Comparison of ENCODE assay signal across 19 cellular contexts in the genomic region with DNA sequence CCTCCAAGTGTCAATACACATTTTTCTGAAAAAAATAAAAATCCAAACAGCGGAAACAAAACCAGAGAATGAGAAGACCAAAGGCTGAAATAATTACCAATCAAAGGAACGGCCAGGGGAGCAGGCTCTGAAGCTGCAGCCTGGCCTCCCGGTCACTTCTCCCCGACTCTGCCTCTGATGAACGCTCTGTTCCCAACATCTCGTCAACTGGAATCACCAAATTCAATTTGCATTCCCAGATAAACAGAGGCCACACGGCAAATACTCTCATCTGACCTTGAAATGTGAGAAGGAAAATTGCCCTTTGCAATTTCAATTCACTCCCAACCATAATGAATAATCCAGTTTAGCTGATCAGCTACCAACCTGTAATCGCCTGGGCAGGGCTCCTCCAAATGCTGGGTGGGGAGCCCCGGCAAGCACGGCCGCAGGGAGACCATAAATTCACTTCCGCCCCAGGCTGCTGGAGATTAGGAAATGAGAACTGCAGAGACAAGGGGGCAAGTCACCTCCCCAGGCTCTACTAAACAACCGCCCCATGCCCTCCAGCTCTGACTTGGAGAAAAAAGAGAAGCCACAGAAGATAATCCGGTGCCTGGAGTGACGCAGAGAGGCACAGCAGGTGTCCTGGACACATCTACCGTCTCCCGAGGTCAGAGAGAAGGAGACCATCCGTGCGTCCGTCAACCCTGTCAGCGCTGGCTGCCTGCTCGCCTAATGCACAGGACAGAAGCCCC.
DNase-seq lines count a peak whose midpoint lies in the region; ATAC-seq and TF ChIP-seq lines count a peak whose summit lies in the region.
"Had no signal": no experiment of that assay in that cellular context is flagged by ENCODE, and none has a peak within 500 bp of the region (broad histone marks: within the 10 kb centered on the region; RNA-seq: fewer than 3 reads in every experiment).

No MANE protein-coding gene starts in this region.

- no peak overlapping the region for H3K4ac ChIP-seq in neuronal stem cell (ENCODE audit: low read length)

- DNase-seq in GF-D8 (lab: John Stamatoyannopoulos, UW) (peak; percentile 89), NB4 (ENCODE audit: low read depth) (peak; percentile 98), activated B cell treated with CpG ODN at 0.5 μM for 24 hours (no peak), neuronal stem cell (ENCODE audit: low spot score) (no peak), ovary (no peak), 8988T (no peak), NCI-H2029 treated with DMSO at 0.1 percent for 48 hours (lab: John Stamatoyannopoulos, UW) (no peak)
- DNase-seq: activated CD4-positive, CD25-positive, alpha-beta regulatory T cell treated with anti-CD3 and anti-CD28 coated beads, Interleukin-2, amount 50 U/mL, for 72 hours; Caco-2; cortex of kidney; esophagus squamous epithelium; KBM-7; NCI-H2081 treated with DMSO at 0.1 percent for 48 hours; stimulated activated CD4-positive, alpha-beta T cell treated with anti-CD3 and anti-CD28 coated beads, Interleukin-4, amount 100 ng/mL, for 24 hours; SW 1271; upper lobe of right lung had no signal

- peak overlapping the region; percentile 86 for H3K18ac ChIP-seq in neuronal stem cell (ENCODE audit: low read length)

- no peak for TF ChIP-seq EP300 in ovary (IDR thresholded peaks at IDR 0.05)

- no peaks in the 10 kb centered on the region for H3K9me3 Mint-ChIP-seq in activated B cell treated with CpG ODN at 0.5 μM for 24 hours
- H3K9me3 Mint-ChIP-seq: natural killer cell treated with Interleukin-12 subunit alpha and Interleukin-12 subunit beta and Interleukin-15 and Interleukin-18, amount 100 ng/mL, for 72 hours had no signal

- H4K91ac ChIP-seq in neuronal stem cell (ENCODE audit: low read depth, low read length, poor library complexity): no peak overlapping the region

- peak overlapping the region; percentile 32 for H2BK15ac ChIP-seq in neuronal stem cell (ENCODE audit: low read length)

- no peaks in the 10 kb centered on the region for H3K27me3 Mint-ChIP-seq in activated B cell treated with CpG ODN at 0.5 μM for 24 hours

- H3K79me1 ChIP-seq in neuronal stem cell (ENCODE audit: low read depth, low read length): peaks cover 9% of the 10 kb centered on the region

- no peak overlapping the region for H3K23ac ChIP-seq in neuronal stem cell (ENCODE audit: low read depth, low read length, poor library complexity)

- H3K9me3 ChIP-seq in neuronal stem cell (replicated peaks in 1 of 2; ENCODE audit: control insufficient read depth in 2 of 2, insufficient read depth in 1 of 2, low read depth in 1 of 2, low read length in 2 of 2): peaks cover 0 to 3% of the 10 kb centered on the region in 2 donors
- H3K9me3 ChIP-seq in ovary: no peaks in the 10 kb centered on the region
- H3K9me3 ChIP-seq: adrenal gland, Caco-2, esophagus squamous epithelium, upper lobe of right lung had no signal

- H3K27me3 ChIP-seq in neuronal stem cell (ENCODE audit: control insufficient read depth in 3 of 3, insufficient read depth in 3 of 3, low read depth in 1 of 3, low read length in 3 of 3): no peaks in the 10 kb centered on the region
- no peaks in the 10 kb centered on the region for H3K27me3 ChIP-seq in ovary
- H3K27me3 ChIP-seq: adrenal gland, esophagus squamous epithelium, upper lobe of right lung had no signal

- H3K4me1 ChIP-seq in neuronal stem cell (ENCODE audit: control insufficient read depth in 2 of 2, insufficient read depth in 1 of 2, low read depth in 1 of 2, low read length in 2 of 2): peaks cover 21 to 27% of the 10 kb centered on the region in 2 donors
- peaks cover 3% of the 10 kb centered on the region for H3K4me1 ChIP-seq in ovary (ENCODE audit: insufficient read depth)
- H3K4me1 ChIP-seq: adrenal gland, Caco-2, esophagus squamous epithelium, upper lobe of right lung had no signal

- peak overlapping the region; percentile 15 for H3K4me3 Mint-ChIP-seq in activated B cell treated with CpG ODN at 0.5 μM for 24 hours
- H3K4me3 Mint-ChIP-seq: natural killer cell treated with Interleukin-12 subunit alpha and Interleukin-12 subunit beta and Interleukin-15 and Interleukin-18, amount 100 ng/mL, for 72 hours had no signal

- peak overlapping the region; percentile 52 for H2BK12ac ChIP-seq in neuronal stem cell (ENCODE audit: low read length)

- no peak overlapping the region for H2AFZ ChIP-seq in neuronal stem cell (ENCODE audit: low read length)

- peak overlapping the region; percentile 42 for H2AK5ac ChIP-seq in neuronal stem cell (ENCODE audit: low read depth, low read length)

- H3K27ac ChIP-seq in neuronal stem cell (replicated peaks; ENCODE audit: low read length): no peak overlapping the region
- H3K27ac ChIP-seq in ovary: no peak overlapping the region
- H3K27ac ChIP-seq: esophagus squamous epithelium, upper lobe of right lung had no signal

- no peak overlapping the region for H3K4me2 ChIP-seq in neuronal stem cell (ENCODE audit: insufficient read depth, low read length, poor library complexity, severe bottlenecking)

- no CpG with 5 or more reads among the region's 22 CpGs for WGBS in neuronal stem cell (ENCODE audit: extremely low coverage in 2 of 2, insufficient read length in 2 of 2, insufficient replicate concordance in 1 of 2), 2 donors
- 70 to 82% (median 81%) methylated on average over 22 of the region's 22 CpGs for WGBS in ovary, 3 donors

- H2BK5ac ChIP-seq in neuronal stem cell (ENCODE audit: low read length): peak overlapping the region; percentile 35

- peaks cover 34% of the 10 kb centered on the region for H3K36me3 Mint-ChIP-seq in activated B cell treated with CpG ODN at 0.5 μM for 24 hours (ENCODE audit: low read depth)
- H3K36me3 Mint-ChIP-seq: natural killer cell treated with Interleukin-12 subunit alpha and Interleukin-12 subunit beta and Interleukin-15 and Interleukin-18, amount 100 ng/mL, for 72 hours had no signal

- H3K36me3 ChIP-seq in neuronal stem cell (replicated peaks in 1 of 2; ENCODE audit: control insufficient read depth in 2 of 2, insufficient read depth in 2 of 2, low read length in 2 of 2) (peaks cover 6 to 9% of the 10 kb centered on the region in 2 donors), ovary (no peaks in the 10 kb centered on the region)
- H3K36me3 ChIP-seq: adrenal gland had no signal

- no peak overlapping the region for H4K8ac ChIP-seq in neuronal stem cell (ENCODE audit: low read depth, low read length)

- H3K9ac ChIP-seq in neuronal stem cell (ENCODE audit: low read depth, low read length, poor library complexity): peak overlapping the region; percentile 39

- POLR2A ChIA-PET in activated B cell treated with CpG ODN at 0.5 μM for 24 hours (lab: Charles Lee): interaction anchor here (1.3 kb wide), 1 partner anchor 21 kb away, joined by 3 read pairs; no protein-coding TSS in a partner anchor

- no peak overlapping the region for H2BK120ac ChIP-seq in neuronal stem cell (ENCODE audit: low read depth, low read length)

- peak overlapping the region; percentile 23 for H3K4me3 ChIP-seq in NB4 (ENCODE audit: low read depth, low read length)
- no peak overlapping the region for H3K4me3 ChIP-seq in neuronal stem cell (ENCODE audit: low read length in 2 of 2)
- no peak overlapping the region for H3K4me3 ChIP-seq in ovary
- H3K4me3 ChIP-seq: adrenal gland, esophagus squamous epithelium, upper lobe of right lung had no signal

- TF ChIP-seq POLR2A in NB4 (IDR thresholded peaks at IDR 0.05; ENCODE audit: extremely low read depth, insufficient read length): no peak
- TF ChIP-seq POLR2A in ovary (IDR thresholded peaks at IDR 0.05): no peak

- H3K14ac ChIP-seq in neuronal stem cell (ENCODE audit: low read length): peak overlapping the region; percentile 31

- H3K4me1 Mint-ChIP-seq in activated B cell treated with CpG ODN at 0.5 μM for 24 hours: peaks cover 11% of the 10 kb centered on the region

- peak; percentile 40 for ATAC-seq in activated B cell treated with CpG ODN at 0.5 μM for 24 hours (ENCODE audit: low read depth)
- ATAC-seq: natural killer cell treated with Interleukin-12 subunit alpha and Interleukin-12 subunit beta and Interleukin-15 and Interleukin-18, amount 100 ng/mL, for 72 hours; sciatic nerve; upper lobe of right lung had no signal

- TF ChIP-seq CTCF in NB4 (IDR thresholded peaks at IDR 0.05; ENCODE audit: low read depth, low read length) (no peak), activated B cell treated with CpG ODN at 0.5 μM for 24 hours (IDR thresholded peaks at IDR 0.05) (no peak), ovary (IDR thresholded peaks at IDR 0.05) (no peak)

- H3K27ac Mint-ChIP-seq in activated B cell treated with CpG ODN at 0.5 μM for 24 hours: no peak overlapping the region
- H3K27ac Mint-ChIP-seq: natural killer cell treated with Interleukin-12 subunit alpha and Interleukin-12 subunit beta and Interleukin-15 and Interleukin-18, amount 100 ng/mL, for 72 hours had no signal

- intact Hi-C loops in activated B cell treated with CpG ODN at 0.5 μM for 24 hours (cut with micrococcal nuclease): no loop called here
- intact Hi-C loops in ovary (cut with DNase I): no loop called here

- CTCF ChIA-PET in activated B cell treated with CpG ODN at 0.5 μM for 24 hours (lab: Charles Lee): no interaction called here

Comparison
In these comparisons a context has a peak if more than half of its experiments do, and no peak if none do; other contexts are left out.
1. DNase-seq: peak in GF-D8 (single experiment) and NB4 (single experiment); none in activated B cell treated with CpG ODN at 0.5 μM for 24 hours (single experiment), neuronal stem cell (single experiment), ovary (0 of 5), 8988T (single experiment) and NCI-H2029 treated with DMSO at 0.1 percent for 48 hours (single experiment).